Comparison of ENCODE assay signal across 8 cellular contexts in the genomic region with DNA sequence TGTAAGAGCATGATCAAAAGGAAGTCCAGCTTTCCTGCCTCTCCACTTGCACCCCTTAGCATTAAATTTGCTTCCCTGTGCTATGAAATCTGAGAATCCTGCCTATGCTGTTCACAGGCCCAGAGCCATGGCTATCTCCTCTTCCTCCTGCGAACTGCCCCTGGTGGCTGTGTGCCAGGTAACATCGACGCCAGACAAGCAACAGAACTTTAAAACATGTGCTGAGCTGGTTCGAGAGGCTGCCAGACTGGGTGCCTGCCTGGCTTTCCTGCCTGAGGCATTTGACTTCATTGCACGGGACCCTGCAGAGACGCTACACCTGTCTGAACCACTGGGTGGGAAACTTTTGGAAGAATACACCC. TPM values are rescaled to one million over a fixed set of nuclear protein-coding genes. Genes with fewer than 3 reads are reported as not detected.
DNase-seq lines count a peak whose midpoint lies in the region; ATAC-seq and TF ChIP-seq lines count a peak whose summit lies in the region.

No MANE protein-coding gene starts in this region.

- peak overlapping the region; percentile 90 for H3K9ac ChIP-seq in NT2/D1 (ENCODE audit: insufficient read length, low read depth)

- DNase-seq in CD8-positive, alpha-beta memory T cell: no peak
- DNase-seq in NT2/D1 (ENCODE audit: low read depth, low spot score): no peak
- DNase-seq in coronary artery (ENCODE audit: low spot score): no peak
- no peak for DNase-seq in mesothelial cell of epicardium (ENCODE audit: low spot score in 2 of 2, unreplicated experiment in 2 of 2)
- no peak for DNase-seq in anterior cingulate cortex (lab: John Stamatoyannopoulos, UW)
- DNase-seq in GM13977 (ENCODE audit: low spot score): no peak

- POLR2A ChIA-PET in CD8-positive, alpha-beta memory T cell (lab: Charles Lee): no interaction called here

- H3K4me3 ChIP-seq in CD8-positive, alpha-beta memory T cell (ENCODE audit: low read length): peak overlapping the region; percentile 98
- peak overlapping the region; percentile 91 for H3K4me3 ChIP-seq in NT2/D1 (ENCODE audit: insufficient read length, low read depth)
- H3K4me3 ChIP-seq in coronary artery: peak overlapping the region; percentile 94

- peak overlapping the region; percentile 92 to 98 (median 94) for H3K4me3 Mint-ChIP-seq in CD8-positive, alpha-beta memory T cell
- peak overlapping the region; percentile 95 for H3K4me3 Mint-ChIP-seq in mesothelial cell of epicardium

- in situ Hi-C loops in GM13977 (cut with MboI; ENCODE audit: low pct_unique_long_range_greater_than_20kb, low sequenced_read_pairs, unreplicated experiment): no loop called here

- H3K27ac ChIP-seq in CD8-positive, alpha-beta memory T cell (ENCODE audit: low read depth, low read length): peak overlapping the region; percentile 98
- peak overlapping the region; percentile 81 to 96 for H3K27ac ChIP-seq in coronary artery

- H3K36me3 ChIP-seq in CD8-positive, alpha-beta memory T cell (ENCODE audit: insufficient read depth, low read length): peaks cover 25% of the 10 kb centered on the region
- peaks cover 73% of the 10 kb centered on the region for H3K36me3 ChIP-seq in NT2/D1 (ENCODE audit: insufficient read depth, insufficient read length, low read length)

- H3K27ac Mint-ChIP-seq in CD8-positive, alpha-beta memory T cell: peak overlapping the region; percentile 91 to 98 (median 96)
- H3K27ac Mint-ChIP-seq in mesothelial cell of epicardium: peak overlapping the region; percentile 97

- H3K4me1 Mint-ChIP-seq in CD8-positive, alpha-beta memory T cell: peaks cover 47 to 62% (median 52%) of the 10 kb centered on the region in 3 donors
- peaks cover 21% of the 10 kb centered on the region for H3K4me1 Mint-ChIP-seq in mesothelial cell of epicardium

- TF ChIP-seq CTCF in coronary artery (IDR thresholded peaks at IDR 0.05) (no peak), mesothelial cell of epicardium (IDR thresholded peaks at IDR 0.05; ENCODE audit: unreplicated experiment) (no peak), GM13977 (IDR thresholded peaks at IDR 0.05; ENCODE audit: extremely low read depth, insufficient read depth, missing control alignments) (no peak)

- no peaks in the 10 kb centered on the region for H3K9me3 Mint-ChIP-seq in CD8-positive, alpha-beta memory T cell
- H3K9me3 Mint-ChIP-seq in mesothelial cell of epicardium: no peaks in the 10 kb centered on the region

- H3K9me3 ChIP-seq in CD8-positive, alpha-beta memory T cell (ENCODE audit: low read length): no peaks in the 10 kb centered on the region
- no peaks in the 10 kb centered on the region for H3K9me3 ChIP-seq in NT2/D1 (ENCODE audit: insufficient read depth, low read length)

- H3K27me3 ChIP-seq in CD8-positive, alpha-beta memory T cell (ENCODE audit: insufficient read depth, low read length, poor library complexity, severe bottlenecking): no peaks in the 10 kb centered on the region
- H3K27me3 ChIP-seq in NT2/D1 (ENCODE audit: insufficient read depth, insufficient read length): no peaks in the 10 kb centered on the region

- peaks cover 52% of the 10 kb centered on the region for H3K4me1 ChIP-seq in CD8-positive, alpha-beta memory T cell (ENCODE audit: insufficient read depth, low read length)
- peaks cover 10% of the 10 kb centered on the region for H3K4me1 ChIP-seq in NT2/D1 (ENCODE audit: insufficient read depth, insufficient read length)

- no peaks in the 10 kb centered on the region for H3K27me3 Mint-ChIP-seq in CD8-positive, alpha-beta memory T cell
- no peaks in the 10 kb centered on the region for H3K27me3 Mint-ChIP-seq in mesothelial cell of epicardium (ENCODE audit: low read depth)

- peaks cover 0 to 66% (median 7%) of the 10 kb centered on the region in 3 donors for H3K36me3 Mint-ChIP-seq in CD8-positive, alpha-beta memory T cell
- peaks cover 14% of the 10 kb centered on the region for H3K36me3 Mint-ChIP-seq in mesothelial cell of epicardium

- ATAC-seq in GM21528 (IDR thresholded peaks at IDR 0.05; ENCODE audit: low FRiP score, unreplicated experiment): no peak
- ATAC-seq in HG03045 (IDR thresholded peaks at IDR 0.05; ENCODE audit: unreplicated experiment): no peak

- CTCF ChIA-PET in CD8-positive, alpha-beta memory T cell (lab: Charles Lee): interaction anchor here (1.5 kb wide), 1 partner anchor 14 kb away, joined by 4 read pairs; no protein-coding TSS in a partner anchor

RNA-seq across cellular contexts. Expression of a gene that starts 1.1 kb away (rescaled TPM):
- total RNA-seq in CD8-positive, alpha-beta memory T cell: 10 to 100 TPM; 33.9 to 36.3 TPM
- polyA plus RNA-seq in CD8-positive, alpha-beta memory T cell: 16.7 TPM
- 35.3 to 37.7 TPM (median 35.9 TPM) in 3 replicates for total RNA-seq in mesothelial cell of epicardium

RNA-seq across cellular contexts. Expression of a gene that starts 1.2 kb away (rescaled TPM):
- 100 to 1,000 TPM; 133 to 142 TPM for total RNA-seq in CD8-positive, alpha-beta memory T cell
- 96.4 TPM for polyA plus RNA-seq in CD8-positive, alpha-beta memory T cell
- total RNA-seq in mesothelial cell of epicardium: 49.7 to 53.2 TPM (median 50.8 TPM) in 3 replicates

RNA-seq across cellular contexts. Expression of a gene that starts 13.5 kb away (rescaled TPM):
- 10 to 100 TPM; 41.0 to 41.9 TPM for total RNA-seq in CD8-positive, alpha-beta memory T cell
- polyA plus RNA-seq in CD8-positive, alpha-beta memory T cell: 30.0 TPM
- 43.7 to 45.0 TPM (median 44.4 TPM) in 3 replicates for total RNA-seq in mesothelial cell of epicardium

RNA-seq across cellular contexts. Expression of a gene that starts 20.8 kb away (rescaled TPM):
- total RNA-seq in CD8-positive, alpha-beta memory T cell: under 1 TPM; 0.42 to 0.49 TPM
- polyA plus RNA-seq in CD8-positive, alpha-beta memory T cell: not detected
- 4.2 to 5.4 TPM (median 5.4 TPM) in 3 replicates for total RNA-seq in mesothelial cell of epicardium

RNA-seq across cellular contexts. Expression of a gene that starts 29.6 kb away (rescaled TPM):
- total RNA-seq in CD8-positive, alpha-beta memory T cell: under 1 TPM; 0.09 TPM
- not detected for polyA plus RNA-seq in CD8-positive, alpha-beta memory T cell
- total RNA-seq in mesothelial cell of epicardium: 29.9 to 31.5 TPM (median 30.6 TPM) in 3 replicates
